8 cellular contexts compared by ENCODE assay signal in the genomic region with DNA sequence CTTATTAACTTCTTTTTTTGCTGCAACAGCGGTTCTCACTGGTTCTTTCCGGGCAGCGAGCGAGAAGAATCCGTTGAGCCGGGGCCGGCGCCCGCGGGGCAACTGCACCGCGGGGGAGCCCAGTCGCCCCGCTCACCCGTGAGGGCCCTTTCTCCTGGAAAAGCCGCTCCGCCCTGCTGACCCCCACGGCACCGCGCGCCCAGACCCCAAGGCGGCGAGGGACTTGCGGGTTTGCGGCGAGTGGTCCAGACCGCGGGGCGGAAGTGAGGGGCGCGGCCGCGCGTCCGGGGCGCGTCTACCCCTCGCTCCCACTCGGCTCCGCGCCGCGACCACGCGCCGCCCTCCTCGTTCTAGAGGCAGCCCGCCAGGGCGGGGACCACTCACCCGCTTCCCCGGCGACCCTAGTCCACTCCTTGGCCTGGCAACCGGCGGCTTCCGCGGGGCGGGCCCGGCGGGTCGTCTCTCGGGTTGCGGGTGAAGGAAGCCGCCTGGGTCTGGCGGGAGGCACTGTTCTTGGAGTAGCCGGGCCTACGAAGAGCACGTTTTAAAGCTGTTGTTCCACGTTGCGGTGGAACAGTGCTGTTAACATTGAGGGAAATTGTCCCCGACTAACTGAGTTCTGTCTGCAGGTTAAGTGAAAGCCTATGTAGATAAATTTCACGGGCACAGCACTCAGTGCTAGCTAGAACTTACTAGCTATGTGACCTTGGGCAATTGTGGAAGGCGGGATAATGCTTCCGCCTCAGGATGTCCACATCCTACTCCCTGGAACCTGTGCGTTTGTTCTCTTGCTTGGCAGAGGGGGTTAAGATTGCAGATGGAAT. TPM values are rescaled to one million over a fixed set of nuclear protein-coding genes. Genes with fewer than 3 reads are reported as not detected.
DNase-seq lines count a peak whose midpoint lies in the region; ATAC-seq and TF ChIP-seq lines count a peak whose summit lies in the region.

A gene with protein sequence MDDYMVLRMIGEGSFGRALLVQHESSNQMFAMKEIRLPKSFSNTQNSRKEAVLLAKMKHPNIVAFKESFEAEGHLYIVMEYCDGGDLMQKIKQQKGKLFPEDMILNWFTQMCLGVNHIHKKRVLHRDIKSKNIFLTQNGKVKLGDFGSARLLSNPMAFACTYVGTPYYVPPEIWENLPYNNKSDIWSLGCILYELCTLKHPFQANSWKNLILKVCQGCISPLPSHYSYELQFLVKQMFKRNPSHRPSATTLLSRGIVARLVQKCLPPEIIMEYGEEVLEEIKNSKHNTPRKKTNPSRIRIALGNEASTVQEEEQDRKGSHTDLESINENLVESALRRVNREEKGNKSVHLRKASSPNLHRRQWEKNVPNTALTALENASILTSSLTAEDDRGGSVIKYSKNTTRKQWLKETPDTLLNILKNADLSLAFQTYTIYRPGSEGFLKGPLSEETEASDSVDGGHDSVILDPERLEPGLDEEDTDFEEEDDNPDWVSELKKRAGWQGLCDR (minus strand): TSS at position 439 of the 824 bp plus-strand sequence. CDS start 3,406 bp downstream, outside the sequence.

- no TSS peak for BruUV-seq in IMR-90 (replicated peaks; lab: Mats Ljungman, UMichigan)

- peaks cover 5% of the 10 kb centered on the region for H3K27me3 Mint-ChIP-seq in activated naive CD4-positive, alpha-beta T cell treated with anti-CD3 and anti-CD28 coated beads for 36 hours (ENCODE audit: low read depth)

- POLR2A ChIA-PET in IMR-90 (lab: Charles Lee; ENCODE audit: unreplicated experiment), result no interaction called here

- no peaks in the 10 kb centered on the region for H3K9me3 Mint-ChIP-seq in activated naive CD4-positive, alpha-beta T cell treated with anti-CD3 and anti-CD28 coated beads for 36 hours

- H3K36me3 ChIP-seq in IMR-90 (ENCODE audit: control insufficient read depth, insufficient read depth, low read length) (0 out of 2 replicates have a peak, but pooled peaks cover 1% of the 10 kb centered on the region), SJCRH30 (no peaks in the 10 kb centered on the region), neuronal stem cell (replicated peaks in 1 of 2; ENCODE audit: control insufficient read depth in 2 of 2, insufficient read depth in 2 of 2, low read length in 2 of 2) (peaks cover 0 to 7% of the 10 kb centered on the region in 2 donors)

- CTCF ChIA-PET in IMR-90 (lab: Yijun Ruan, JAX), result interaction anchor here (0.6 to 0.9 kb wide), 3 partner anchors 9 to 291 kb away, joined by 3 to 4 read pairs (median 3); no protein-coding TSS in a partner anchor
- CTCF ChIA-PET in activated naive CD4-positive, alpha-beta T cell treated with anti-CD3 and anti-CD28 coated beads for 36 hours (lab: Charles Lee), result interaction anchor here (0.8 to 1.1 kb wide), 2 partner anchors 26 to 148 kb away, joined by 3 to 5 read pairs; partner anchors contain the start of gene ATP7B

- in situ Hi-C loops in IMR-90 (cut with MboI; ENCODE audit: low sequenced_read_pairs), result no loop called here

- peak within 1 kb of the TSS; percentile 22; the same call in 1 of the 2 replicates for H2BK20ac ChIP-seq in IMR-90 (ENCODE audit: low read depth, low read length)

- H3K9ac ChIP-seq in IMR-90 (ENCODE audit: low read depth, low read length) (peak within 1 kb of the TSS; percentile 88), neuronal stem cell (ENCODE audit: low read depth, low read length, poor library complexity) (peak within 1 kb of the TSS; percentile 77)

- peak within 1 kb of the TSS; percentile 95 for H2AFZ ChIP-seq in IMR-90 (replicated peaks; ENCODE audit: low read length, poor library complexity)
- peak within 1 kb of the TSS; percentile 91 for H2AFZ ChIP-seq in neuronal stem cell (ENCODE audit: low read length)

- 1% methylated on average over 39 of the region's 74 CpGs; no CpG with 5 or more reads in 1 of the 2 experiments for WGBS in IMR-90 (ENCODE audit: extremely low coverage in 2 of 2, insufficient read length in 1 of 2), 2 experiments
- no CpG with 5 or more reads among the region's 74 CpGs for WGBS in neuronal stem cell (ENCODE audit: extremely low coverage in 2 of 2, insufficient read length in 2 of 2, insufficient replicate concordance in 1 of 2), 2 donors

- H3K14ac ChIP-seq in IMR-90 (replicated peaks; ENCODE audit: low read depth, low read length) (peak within 1 kb of the TSS; percentile 80), neuronal stem cell (ENCODE audit: low read length) (no peak within 1 kb of the TSS)

- H2BK120ac ChIP-seq in IMR-90 (ENCODE audit: low read depth, low read length) (peak within 1 kb of the TSS; percentile 67; the same call in 1 of the 2 replicates), neuronal stem cell (ENCODE audit: low read depth, low read length) (no peak within 1 kb of the TSS)

- H2BK5ac ChIP-seq in IMR-90 (ENCODE audit: low read depth, low read length, poor library complexity, severe bottlenecking), result peak within 1 kb of the TSS; percentile 60
- peak within 1 kb of the TSS; percentile 67 for H2BK5ac ChIP-seq in neuronal stem cell (ENCODE audit: low read length)

- peaks cover 35% of the 10 kb centered on the region for H3K4me1 Mint-ChIP-seq in activated naive CD4-positive, alpha-beta T cell treated with anti-CD3 and anti-CD28 coated beads for 36 hours (ENCODE audit: low read depth)

- dilution Hi-C loops in IMR-90 (cut with HindIII; ENCODE audit: low sequenced_read_pairs, unreplicated experiment), result no loop called here

- TF ChIP-seq POLR2A in IMR-90 (IDR thresholded peaks at IDR 0.05; ENCODE audit: low read depth, low read length), result no peak

- H3K27me3 ChIP-seq in IMR-90 (ENCODE audit: control insufficient read depth, insufficient read depth, low read length) (no peaks in the 10 kb centered on the region), SJCRH30 (no peaks in the 10 kb centered on the region), neuronal stem cell (ENCODE audit: control insufficient read depth in 3 of 3, insufficient read depth in 3 of 3, low read depth in 1 of 3, low read length in 3 of 3) (peaks cover 0 to 17% (median 0%) of the 10 kb centered on the region in 3 experiments)

- peak within 1 kb of the TSS; percentile 77; the same call in 1 of the 2 replicates for H3K56ac ChIP-seq in IMR-90 (ENCODE audit: extremely low read depth, insufficient read depth, low read length)

- peak within 1 kb of the TSS; percentile 82 for H3K4me3 ChIP-seq in IMR-90 (ENCODE audit: insufficient read depth, low read depth, low read length)
- H3K4me3 ChIP-seq in SJCRH30, result peak within 1 kb of the TSS; percentile 97
- peak within 1 kb of the TSS; percentile 68 to 95 for H3K4me3 ChIP-seq in neuronal stem cell (ENCODE audit: low read length in 2 of 2)

- peak within 1 kb of the TSS; percentile 56; the same call in 1 of the 2 replicates for H2AK5ac ChIP-seq in IMR-90 (ENCODE audit: low read depth, low read length)
- no peak within 1 kb of the TSS for H2AK5ac ChIP-seq in neuronal stem cell (ENCODE audit: low read depth, low read length)

- ATAC-seq in GM21526 (IDR thresholded peaks at IDR 0.05; ENCODE audit: low FRiP score, unreplicated experiment), result peak; percentile 75
- ATAC-seq in IMR-90 (ENCODE audit: low read depth), result peak; percentile 80

- H3K79me1 ChIP-seq in IMR-90 (ENCODE audit: low read depth in 1 of 2, low read length in 2 of 2), result peaks cover 17 to 20% of the 10 kb centered on the region in 2 experiments
- no peaks in the 10 kb centered on the region for H3K79me1 ChIP-seq in neuronal stem cell (ENCODE audit: low read depth, low read length)

- H4K20me1 ChIP-seq in IMR-90 (ENCODE audit: insufficient read depth, low read length), result no peaks in the 10 kb centered on the region

- peak within 1 kb of the TSS; percentile 62 for H3K27ac Mint-ChIP-seq in activated naive CD4-positive, alpha-beta T cell treated with anti-CD3 and anti-CD28 coated beads for 36 hours

- H2BK15ac ChIP-seq in IMR-90 (ENCODE audit: low read depth, low read length) (no peak within 1 kb of the TSS; the same call in 1 of the 3 replicates), neuronal stem cell (ENCODE audit: low read length) (no peak within 1 kb of the TSS)

- no peaks in the 10 kb centered on the region for H3K36me3 Mint-ChIP-seq in activated naive CD4-positive, alpha-beta T cell treated with anti-CD3 and anti-CD28 coated beads for 36 hours (ENCODE audit: low read depth)

- H2BK12ac ChIP-seq in neuronal stem cell (ENCODE audit: low read length), result peak within 1 kb of the TSS; percentile 92

- intact Hi-C loops in IMR-90 (cut with micrococcal nuclease), result no loop called here
- intact Hi-C loops in activated naive CD4-positive, alpha-beta T cell treated with anti-CD3 and anti-CD28 coated beads for 36 hours (cut with micrococcal nuclease), result loop anchor here (1.0 kb wide), 1 partner anchor 35 kb away; no protein-coding TSS in a partner anchor

- H3K9me1 ChIP-seq in IMR-90 (ENCODE audit: insufficient read depth, low read length), result peaks cover 6% of the 10 kb centered on the region; the same call in 1 of the 2 replicates

- H3K4me1 ChIP-seq in IMR-90 (ENCODE audit: control insufficient read depth, insufficient read depth, low read length), result peaks cover 7% of the 10 kb centered on the region
- H3K4me1 ChIP-seq in SJCRH30, result peaks cover 18% of the 10 kb centered on the region
- H3K4me1 ChIP-seq in neuronal stem cell (ENCODE audit: control insufficient read depth in 2 of 2, insufficient read depth in 1 of 2, low read depth in 1 of 2, low read length in 2 of 2), result peaks cover 10 to 15% of the 10 kb centered on the region in 2 donors

- peak; percentile 33 for DNase-seq in DMS153 treated with DMSO at 0.1 percent for 48 hours (lab: John Stamatoyannopoulos, UW; ENCODE audit: unreplicated experiment)
- DNase-seq in IMR-90, result peak; percentile 56
- DNase-seq in SJCRH30, result peak; percentile 70 to 74
- DNase-seq in activated naive CD4-positive, alpha-beta T cell treated with anti-CD3 and anti-CD28 coated beads for 36 hours, result peak; percentile 62
- peak; percentile 51 for DNase-seq in germinal center (ENCODE audit: low spot score)
- peak; percentile 67 for DNase-seq in neuronal stem cell (ENCODE audit: low spot score)

- H3K9me3 ChIP-seq in IMR-90 (ENCODE audit: control insufficient read depth, insufficient read depth, low read length) (no peaks in the 10 kb centered on the region), SJCRH30 (replicated peaks) (no peaks in the 10 kb centered on the region), neuronal stem cell (replicated peaks in 1 of 2; ENCODE audit: control insufficient read depth in 2 of 2, insufficient read depth in 1 of 2, low read depth in 1 of 2, low read length in 2 of 2) (peaks cover 4 to 6% of the 10 kb centered on the region in 2 donors)

- H3K27ac ChIP-seq in IMR-90 (ENCODE audit: insufficient read depth, low read length), result peak within 1 kb of the TSS; percentile 80
- peak within 1 kb of the TSS; percentile 56 for H3K27ac ChIP-seq in SJCRH30
- H3K27ac ChIP-seq in neuronal stem cell (replicated peaks; ENCODE audit: low read length), result no peak within 1 kb of the TSS

- H4K5ac ChIP-seq in IMR-90 (ENCODE audit: low read depth, low read length), result peak within 1 kb of the TSS; percentile 56

- H4K91ac ChIP-seq in IMR-90 (ENCODE audit: insufficient read depth, low read depth, low read length), result peak within 1 kb of the TSS; percentile 88
- H4K91ac ChIP-seq in neuronal stem cell (ENCODE audit: low read depth, low read length, poor library complexity), result no peak within 1 kb of the TSS

- TF ChIP-seq CTCF in IMR-90 (conservative IDR thresholded peaks at IDR 0.05; ENCODE audit: low read depth, low read length) (no peak), subcutaneous adipose tissue (IDR thresholded peaks at IDR 0.05; ENCODE audit: low read depth) (no peak)

- H4K8ac ChIP-seq in IMR-90 (ENCODE audit: low read depth in 2 of 2, low read length in 2 of 2) (peak within 1 kb of the TSS; percentile 77 to 85), neuronal stem cell (ENCODE audit: low read depth, low read length) (no peak within 1 kb of the TSS)

- peak within 1 kb of the TSS; percentile 79 for H3K4me3 Mint-ChIP-seq in activated naive CD4-positive, alpha-beta T cell treated with anti-CD3 and anti-CD28 coated beads for 36 hours

- H3K23ac ChIP-seq in IMR-90 (ENCODE audit: low read depth, low read length), result peak within 1 kb of the TSS; percentile 86
- peak within 1 kb of the TSS; percentile 56 for H3K23ac ChIP-seq in neuronal stem cell (ENCODE audit: low read depth, low read length, poor library complexity)

- H3K4me2 ChIP-seq in IMR-90 (ENCODE audit: low read depth, low read length) (peak within 1 kb of the TSS; percentile 93), neuronal stem cell (ENCODE audit: insufficient read depth, low read length, poor library complexity, severe bottlenecking) (peak within 1 kb of the TSS; percentile 66)

- TF ChIP-seq RAD21 in IMR-90 (IDR thresholded peaks at IDR 0.05; ENCODE audit: low read length), result no peak

- H2AK9ac ChIP-seq in IMR-90 (replicated peaks; ENCODE audit: low read depth, low read length, poor library complexity), result peak within 1 kb of the TSS; percentile 95

- H3K4ac ChIP-seq in IMR-90 (ENCODE audit: low read depth, low read length), result peak within 1 kb of the TSS; percentile 83
- no peak within 1 kb of the TSS for H3K4ac ChIP-seq in neuronal stem cell (ENCODE audit: low read length)

- H3K18ac ChIP-seq in IMR-90 (ENCODE audit: low read depth, low read length), result peak within 1 kb of the TSS; percentile 23
- H3K18ac ChIP-seq in neuronal stem cell (ENCODE audit: low read length), result peak within 1 kb of the TSS; percentile 96

RNA-seq across cellular contexts. Expression of the gene that starts here (rescaled TPM):
- total RNA-seq in IMR-90 (2012; rRNA removed), result 3.6 and 6.9 TPM in 2 replicates
- 7.5 and 9.2 TPM in 2 replicates for polyA plus RNA-seq in IMR-90 (2012; rRNA removed)
- 1.1 and 3.0 TPM in 2 replicates for polyA plus RNA-seq in IMR-90 (2012; cell fraction: cytosol; rRNA removed)
- 2.5 and 29.4 TPM in 2 replicates for polyA plus RNA-seq in IMR-90 (2012; cell fraction: nucleus; rRNA removed; ENCODE audit: low replicate concordance)
- 10.3 and 10.9 TPM in 2 replicates for total RNA-seq in SJCRH30 (2014; rRNA removed; shearing (Covaris generic))
- total RNA-seq in activated naive CD4-positive, alpha-beta T cell treated with anti-CD3 and anti-CD28 coated beads for 36 hours, result 1 to 10 TPM; 4.0 to 4.3 TPM
- polyA plus RNA-seq in neuronal stem cell (2013, experiment 1 of 2), result 37.1 TPM
- 33.9 TPM for polyA plus RNA-seq in neuronal stem cell (2013, experiment 2 of 2)
- 10 to 100 TPM; 14.1 to 47.8 (median 21.8) TPM for total RNA-seq in subcutaneous adipose tissue
